Comparison of ENCODE assay signal across 22 cellular contexts in genomic region chr1:54600947-54601725, GRCh38. TPM values are rescaled to one million over a fixed set of nuclear protein-coding genes. Genes with fewer than 3 reads are reported as not detected.
"Had no signal": no experiment of that assay in that cellular context is flagged by ENCODE, and none has a peak within 500 bp of the region (broad histone marks: within the 10 kb centered on the region; RNA-seq: fewer than 3 reads in every experiment).

No MANE protein-coding gene starts in this region.

- H3K4me1 ChIP-seq: adrenal gland, sigmoid colon, thyroid gland, uterus had no signal

- H3K4me3 ChIP-seq: adrenal gland, cardiac muscle cell, hepatocyte, sigmoid colon, thyroid gland, uterus had no signal

- ATAC-seq: activated CD8-positive, alpha-beta T cell treated with anti-CD3 and anti-CD28 coated beads for 36 hours; activated T-cell treated with anti-CD3 and anti-CD28 coated beads, Interleukin-2, amount 50 U/mL, for 4 hours; esophagus mucosa; stimulated activated naive B cell treated with anti-CD40 and anti-IgM and Interleukin-4, amounts not matched to agents 10 μg/mL and 1 μg/mL and 100 μg/mL, for 72 hours had no signal

- H3K9me3 ChIP-seq: adrenal gland, sigmoid colon, thyroid gland, uterus had no signal

- H3K9me3 Mint-ChIP-seq: activated CD8-positive, alpha-beta T cell treated with anti-CD3 and anti-CD28 coated beads for 36 hours; activated naive CD4-positive, alpha-beta T cell treated with anti-CD3 and anti-CD28 coated beads, Interleukin-2, amount 50 U/mL, for 24 hours; activated T-cell treated with anti-CD3 and anti-CD28 coated beads, Interleukin-2, amount 50 U/mL, for 4 hours; stimulated activated naive B cell treated with anti-CD40 and anti-IgM and Interleukin-4, amounts not matched to agents 10 μg/mL and 1 μg/mL and 100 μg/mL, for 72 hours; WTC11 had no signal

- H3K79me2 ChIP-seq: hepatocyte had no signal

- H3K4me2 ChIP-seq: hepatocyte had no signal

- H3K4me3 Mint-ChIP-seq: activated CD8-positive, alpha-beta T cell treated with anti-CD3 and anti-CD28 coated beads for 36 hours; activated naive CD4-positive, alpha-beta T cell treated with anti-CD3 and anti-CD28 coated beads, Interleukin-2, amount 50 U/mL, for 24 hours; activated T-cell treated with anti-CD3 and anti-CD28 coated beads, Interleukin-2, amount 50 U/mL, for 4 hours; stimulated activated naive B cell treated with anti-CD40 and anti-IgM and Interleukin-4, amounts not matched to agents 10 μg/mL and 1 μg/mL and 100 μg/mL, for 72 hours; WTC11 had no signal

- H3K27ac Mint-ChIP-seq: activated CD8-positive, alpha-beta T cell treated with anti-CD3 and anti-CD28 coated beads for 36 hours; activated naive CD4-positive, alpha-beta T cell treated with anti-CD3 and anti-CD28 coated beads, Interleukin-2, amount 50 U/mL, for 24 hours; progenitor cell of endocrine pancreas; stimulated activated naive B cell treated with anti-CD40 and anti-IgM and Interleukin-4, amounts not matched to agents 10 μg/mL and 1 μg/mL and 100 μg/mL, for 72 hours had no signal

- H3K27ac ChIP-seq: adrenal gland, cardiac muscle cell, hepatocyte, sigmoid colon, thyroid gland, uterus had no signal

- H3K36me3 ChIP-seq: adrenal gland, uterus had no signal

- H3K36me3 Mint-ChIP-seq: activated naive CD4-positive, alpha-beta T cell treated with anti-CD3 and anti-CD28 coated beads, Interleukin-2, amount 50 U/mL, for 24 hours; stimulated activated naive B cell treated with anti-CD40 and anti-IgM and Interleukin-4, amounts not matched to agents 10 μg/mL and 1 μg/mL and 100 μg/mL, for 72 hours; WTC11 had no signal

- H2AFZ ChIP-seq: hepatocyte had no signal

- H3K27me3 ChIP-seq: adrenal gland, cardiac muscle cell, hepatocyte, sigmoid colon, thyroid gland, uterus had no signal

- DNase-seq: activated CD4-positive, alpha-beta T cell treated with anti-CD3 and anti-CD28 coated beads for 4 hours; activated CD8-positive, alpha-beta T cell treated with anti-CD3 and anti-CD28 coated beads for 36 hours; activated effector memory CD4-positive, alpha-beta T cell treated with anti-CD3 and anti-CD28 coated beads, Interleukin-2, amount 50 U/mL, for 16 hours; activated T-cell treated with anti-CD3 and anti-CD28 coated beads, Interleukin-2, amount 50 U/mL, for 4 hours; adrenal gland; nucleus accumbens; sigmoid colon; stimulated activated naive B cell treated with anti-CD40 and anti-IgM and Interleukin-4, amounts not matched to agents 10 μg/mL and 1 μg/mL and 100 μg/mL, for 72 hours; SW 1271; uterus had no signal

- FAIRE-seq: colon, endometrium, TTC549 had no signal

- H3K27me3 Mint-ChIP-seq: activated CD8-positive, alpha-beta T cell treated with anti-CD3 and anti-CD28 coated beads for 36 hours; activated naive CD4-positive, alpha-beta T cell treated with anti-CD3 and anti-CD28 coated beads, Interleukin-2, amount 50 U/mL, for 24 hours; progenitor cell of endocrine pancreas; stimulated activated naive B cell treated with anti-CD40 and anti-IgM and Interleukin-4, amounts not matched to agents 10 μg/mL and 1 μg/mL and 100 μg/mL, for 72 hours had no signal

RNA-seq across cellular contexts. Expression of gene FAM151A, which starts 22.2 kb away (rescaled TPM):
- total RNA-seq: activated CD8-positive, alpha-beta T cell treated with anti-CD3 and anti-CD28 coated beads for 36 hours; activated T-cell treated with anti-CD3 and anti-CD28 coated beads, Interleukin-2, amount 50 U/mL, for 4 hours; esophagus mucosa; lung microvascular endothelial cell; progenitor cell of endocrine pancreas; sigmoid colon; T-helper 2 cell treated with Interferon-gamma antibody and Interleukin-4, amounts not matched to agents 100 ng/mL and 5 ng/mL, for 36 hours; thyroid gland; uterus had no signal

RNA-seq across cellular contexts. Expression of gene MROH7, which starts 40.5 kb away (rescaled TPM):
- total RNA-seq: lung microvascular endothelial cell had no signal
